In genomic region chr11:71176812-71177211, GRCh38 we compare ENCODE assay signal across 20 cellular contexts.
"Had no signal": no experiment of that assay in that cellular context is flagged by ENCODE, and none has a peak within 500 bp of the region (broad histone marks: within the 10 kb centered on the region; RNA-seq: fewer than 3 reads in every experiment).

No MANE protein-coding gene starts in this region.

- H3K4me1 Mint-ChIP-seq: activated naive CD4-positive, alpha-beta T cell treated with anti-CD3 and anti-CD28 coated beads, Interleukin-2, amount 50 U/mL, for 24 hours; IgD-negative memory B cell; T-cell had no signal

- DNase-seq: activated CD4-positive, alpha-beta T cell treated with anti-CD3 and anti-CD28 coated beads for 4 hours; activated CD4-positive, alpha-beta T cell treated with anti-CD3 and anti-CD28 coated beads, Interleukin-2, amount 50 U/mL, for 4 hours; activated CD8-positive, alpha-beta T cell treated with anti-CD3 and anti-CD28 coated beads, Interleukin-2, amount 10 ng/mL, durations not matched to agents 7 days and 5 days; activated effector memory CD4-positive, alpha-beta T cell treated with Interleukin-2 at 50 U/mL for 16 hours; activated naive CD4-positive, alpha-beta T cell; activated T-cell treated with anti-CD3 and anti-CD28 coated beads, Interleukin-2, amount 50 U/mL, for 24 hours; aorta; caudate nucleus; NCI-H1930; NCI-H524; PC-3; SHP77 treated with DMSO at 0.1 percent for 48 hours; T-cell; T-helper 2 cell; T1000; WERI-Rb-1 had no signal

- H3K4me1 ChIP-seq: breast epithelium had no signal

- H3K36me3 Mint-ChIP-seq: activated naive CD4-positive, alpha-beta T cell treated with anti-CD3 and anti-CD28 coated beads, Interleukin-2, amount 50 U/mL, for 24 hours; IgD-negative memory B cell; T-cell had no signal

- H3K27me3 ChIP-seq: breast epithelium had no signal

- H3K27me3 Mint-ChIP-seq: IgD-negative memory B cell had no signal

- H3K36me3 ChIP-seq: breast epithelium, WERI-Rb-1 had no signal

- H3K4me3 ChIP-seq: breast epithelium had no signal

- H3K27ac Mint-ChIP-seq: activated CD8-positive, alpha-beta T cell treated with anti-CD3 and anti-CD28 coated beads, Interleukin-2, amount 10 ng/mL, durations not matched to agents 7 days and 5 days; activated naive CD4-positive, alpha-beta T cell treated with anti-CD3 and anti-CD28 coated beads, Interleukin-2, amount 50 U/mL, for 24 hours; activated T-cell treated with anti-CD3 and anti-CD28 coated beads, Interleukin-2, amount 50 U/mL, for 24 hours; activated T-helper 1 cell treated with anti-CD3 and anti-CD28 coated beads, Interleukin-12 subunit alpha, Interleukin-12 subunit beta, Interleukin-2, Interleukin-4 antibody, amounts not matched to agents 30 ng/mL and 10 ng/mL and 1 ng/mL, durations not matched to agents 14 hours and 24 hours and 36 hours; IgD-negative memory B cell; T-cell had no signal

- H3K4me3 Mint-ChIP-seq: activated CD8-positive, alpha-beta T cell treated with anti-CD3 and anti-CD28 coated beads, Interleukin-2, amount 10 ng/mL, durations not matched to agents 7 days and 5 days; activated naive CD4-positive, alpha-beta T cell treated with anti-CD3 and anti-CD28 coated beads, Interleukin-2, amount 50 U/mL, for 24 hours; activated T-cell treated with anti-CD3 and anti-CD28 coated beads, Interleukin-2, amount 50 U/mL, for 24 hours; activated T-helper 1 cell treated with anti-CD3 and anti-CD28 coated beads, Interleukin-12 subunit alpha, Interleukin-12 subunit beta, Interleukin-2, Interleukin-4 antibody, amounts not matched to agents 30 ng/mL and 10 ng/mL and 1 ng/mL, durations not matched to agents 14 hours and 24 hours and 36 hours; IgD-negative memory B cell; T-cell had no signal
